ENCODE assay signal across 15 cellular contexts in genomic region chr20:52172392-52173047, GRCh38. TPM values are rescaled to one million over a fixed set of nuclear protein-coding genes. Genes with fewer than 3 reads are reported as not detected.
DNase-seq lines count a peak whose midpoint lies in the region; ATAC-seq and TF ChIP-seq lines count a peak whose summit lies in the region.
"Had no signal": no experiment of that assay in that cellular context is flagged by ENCODE, and none has a peak within 500 bp of the region (broad histone marks: within the 10 kb centered on the region; RNA-seq: fewer than 3 reads in every experiment).

No MANE protein-coding gene starts in this region.

- H3K27me3 Mint-ChIP-seq in activated T-helper 1 cell treated with anti-CD3 and anti-CD28 coated beads, Interleukin-12 subunit alpha, Interleukin-12 subunit beta, Interleukin-2, Interleukin-4 antibody, amounts not matched to agents 30 ng/mL and 10 ng/mL and 1 ng/mL, durations not matched to agents 14 hours and 24 hours and 36 hours (ENCODE audit: insufficient read depth) = no peaks in the 10 kb centered on the region
- H3K27me3 Mint-ChIP-seq: activated naive CD4-positive, alpha-beta T cell treated with anti-CD3 and anti-CD28 coated beads, Interleukin-2, amount 10 ng/mL, durations not matched to agents 7 days and 5 days; dendritic cell treated with granulocyte-macrophage colony-stimulating factor and Interleukin-4, amounts not matched to agents 40 ng/mL and 50 ng/mL, for 4 days; naive thymus-derived CD8-positive, alpha-beta T cell had no signal

- peak; percentile 35 for DNase-seq in GM06990 (ENCODE audit: extremely low read depth, insufficient read length)
- DNase-seq in COR-L47 (lab: John Stamatoyannopoulos, UW) = no peak
- no peak for DNase-seq in stimulated activated naive CD8-positive, alpha-beta T cell treated with anti-CD3 and anti-CD28 coated beads, Interleukin-15, Interleukin-2, amounts not matched to agents 100 U/mL and 50 U/mL, for 24 hours
- DNase-seq in HT-29 (ENCODE audit: low spot score) = no peak
- no peak for DNase-seq in activated T-helper 1 cell treated with anti-CD3 and anti-CD28 coated beads, Interleukin-12 subunit alpha, Interleukin-12 subunit beta, Interleukin-2, Interleukin-4 antibody, amounts not matched to agents 30 ng/mL and 10 ng/mL and 1 ng/mL, durations not matched to agents 14 hours and 24 hours and 36 hours (ENCODE audit: low spot score)
- DNase-seq: activated CD4-positive, alpha-beta T cell treated with anti-CD3 and anti-CD28 coated beads for 1 hour; activated naive CD4-positive, alpha-beta T cell treated with anti-CD3 and anti-CD28 coated beads, Interleukin-2, amount 10 ng/mL, durations not matched to agents 7 days and 5 days; naive thymus-derived CD8-positive, alpha-beta T cell; NCI-H2029; Right ventricle myocardium superior; stimulated activated CD4-positive, alpha-beta T cell treated with anti-CD3 and anti-CD28 coated beads, Interleukin-15, amount 100 ng/mL, for 24 hours had no signal

- H3K4me1 Mint-ChIP-seq in activated T-helper 1 cell treated with anti-CD3 and anti-CD28 coated beads, Interleukin-12 subunit alpha, Interleukin-12 subunit beta, Interleukin-2, Interleukin-4 antibody, amounts not matched to agents 30 ng/mL and 10 ng/mL and 1 ng/mL, durations not matched to agents 14 hours and 24 hours and 36 hours (ENCODE audit: low read depth) = peaks cover 8% of the 10 kb centered on the region

- H3K27ac Mint-ChIP-seq in activated T-helper 1 cell treated with anti-CD3 and anti-CD28 coated beads, Interleukin-12 subunit alpha, Interleukin-12 subunit beta, Interleukin-2, Interleukin-4 antibody, amounts not matched to agents 30 ng/mL and 10 ng/mL and 1 ng/mL, durations not matched to agents 14 hours and 24 hours and 36 hours = no peak overlapping the region
- H3K27ac Mint-ChIP-seq: activated naive CD4-positive, alpha-beta T cell treated with anti-CD3 and anti-CD28 coated beads, Interleukin-2, amount 10 ng/mL, durations not matched to agents 7 days and 5 days; dendritic cell treated with granulocyte-macrophage colony-stimulating factor and Interleukin-4, amounts not matched to agents 40 ng/mL and 50 ng/mL, for 4 days had no signal

- peaks cover 10% of the 10 kb centered on the region for H3K36me3 Mint-ChIP-seq in activated T-helper 1 cell treated with anti-CD3 and anti-CD28 coated beads, Interleukin-12 subunit alpha, Interleukin-12 subunit beta, Interleukin-2, Interleukin-4 antibody, amounts not matched to agents 30 ng/mL and 10 ng/mL and 1 ng/mL, durations not matched to agents 14 hours and 24 hours and 36 hours (ENCODE audit: low read depth)

- intact Hi-C loops in activated T-helper 1 cell treated with anti-CD3 and anti-CD28 coated beads, Interleukin-12 subunit alpha, Interleukin-12 subunit beta, Interleukin-2, Interleukin-4 antibody, amounts not matched to agents 30 ng/mL and 10 ng/mL and 1 ng/mL, durations not matched to agents 14 hours and 24 hours and 36 hours (cut with micrococcal nuclease) = no loop called here

- peak overlapping the region; percentile 9; the same call in 1 of the 2 replicates for H3K4me3 ChIP-seq in GM06990 (replicated peaks; ENCODE audit: low read depth, low read length)

- no peak for TF ChIP-seq CTCF in GM06990 (IDR thresholded peaks at IDR 0.05; ENCODE audit: insufficient read depth, low read length, poor library complexity, severe bottlenecking)

- no peaks in the 10 kb centered on the region for H3K9me3 Mint-ChIP-seq in activated T-helper 1 cell treated with anti-CD3 and anti-CD28 coated beads, Interleukin-12 subunit alpha, Interleukin-12 subunit beta, Interleukin-2, Interleukin-4 antibody, amounts not matched to agents 30 ng/mL and 10 ng/mL and 1 ng/mL, durations not matched to agents 14 hours and 24 hours and 36 hours
- H3K9me3 Mint-ChIP-seq: activated naive CD4-positive, alpha-beta T cell treated with anti-CD3 and anti-CD28 coated beads, Interleukin-2, amount 10 ng/mL, durations not matched to agents 7 days and 5 days; dendritic cell treated with granulocyte-macrophage colony-stimulating factor and Interleukin-4, amounts not matched to agents 40 ng/mL and 50 ng/mL, for 4 days; naive thymus-derived CD8-positive, alpha-beta T cell had no signal

- peaks cover 3% of the 10 kb centered on the region for H3K36me3 ChIP-seq in GM06990 (ENCODE audit: control insufficient read depth, insufficient read depth, low read length)

- H3K27me3 ChIP-seq in GM06990 (replicated peaks; ENCODE audit: control insufficient read depth, insufficient read depth, low read length) = no peaks in the 10 kb centered on the region

- ATAC-seq in GM19372 (IDR thresholded peaks at IDR 0.05; ENCODE audit: low read depth, unreplicated experiment) = peak; percentile 73
- ATAC-seq in HG02798 (IDR thresholded peaks at IDR 0.05; ENCODE audit: poor library complexity, unreplicated experiment) = peak; percentile 85
- peak; percentile 83 for ATAC-seq in HG03521 (IDR thresholded peaks at IDR 0.05; ENCODE audit: unreplicated experiment)
- no peak for ATAC-seq in stimulated activated naive CD8-positive, alpha-beta T cell treated with anti-CD3 and anti-CD28 coated beads, Interleukin-15, Interleukin-2, amounts not matched to agents 100 U/mL and 50 U/mL, for 24 hours
- ATAC-seq: naive thymus-derived CD8-positive, alpha-beta T cell had no signal

- H3K4me3 Mint-ChIP-seq in activated T-helper 1 cell treated with anti-CD3 and anti-CD28 coated beads, Interleukin-12 subunit alpha, Interleukin-12 subunit beta, Interleukin-2, Interleukin-4 antibody, amounts not matched to agents 30 ng/mL and 10 ng/mL and 1 ng/mL, durations not matched to agents 14 hours and 24 hours and 36 hours = no peak overlapping the region
- H3K4me3 Mint-ChIP-seq: activated naive CD4-positive, alpha-beta T cell treated with anti-CD3 and anti-CD28 coated beads, Interleukin-2, amount 10 ng/mL, durations not matched to agents 7 days and 5 days; dendritic cell treated with granulocyte-macrophage colony-stimulating factor and Interleukin-4, amounts not matched to agents 40 ng/mL and 50 ng/mL, for 4 days; naive thymus-derived CD8-positive, alpha-beta T cell had no signal

RNA-seq across cellular contexts. Expression of gene ZFP64, which starts 19.1 kb away (rescaled TPM):
- 16.5 and 22.2 TPM in 2 replicates for total RNA-seq in HT-29 (2014; rRNA removed; shearing (Covaris generic))
- total RNA-seq in activated T-helper 1 cell treated with anti-CD3 and anti-CD28 coated beads, Interleukin-12 subunit alpha, Interleukin-12 subunit beta, Interleukin-2, Interleukin-4 antibody, amounts not matched to agents 30 ng/mL and 10 ng/mL and 1 ng/mL, durations not matched to agents 14 hours and 24 hours and 36 hours = 12.2 and 12.8 TPM in 2 replicates
